Comparison of ENCODE assay signal across 8 cellular contexts in the genomic region with DNA sequence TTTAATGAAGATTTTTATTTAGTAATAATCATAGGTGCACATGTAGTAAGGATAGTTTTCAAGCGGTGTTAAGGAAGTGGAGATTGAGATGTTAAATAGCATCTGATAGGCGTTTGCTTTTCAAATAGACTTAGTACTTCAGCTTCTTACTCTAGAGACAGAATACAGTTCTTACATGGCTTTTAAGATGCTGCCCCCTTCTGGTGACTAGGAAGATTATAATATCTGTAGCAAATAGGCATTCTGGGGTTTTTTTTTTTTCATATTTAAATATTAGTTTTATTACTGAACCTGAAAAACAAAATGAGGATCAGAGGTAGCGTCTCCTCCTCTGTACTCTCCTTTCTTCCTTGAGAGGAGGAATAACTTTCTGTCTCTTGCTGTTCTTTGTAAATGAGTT.
DNase-seq lines count a peak whose midpoint lies in the region; ATAC-seq and TF ChIP-seq lines count a peak whose summit lies in the region.

No MANE protein-coding gene starts in this region.

- H3K27me3 ChIP-seq in mammary epithelial cell (ENCODE audit: insufficient read depth, low read length), result no peaks in the 10 kb centered on the region
- no peaks in the 10 kb centered on the region for H3K27me3 ChIP-seq in kidney epithelial cell (ENCODE audit: control insufficient read depth, insufficient read depth, low read length)
- no peaks in the 10 kb centered on the region for H3K27me3 ChIP-seq in uterus

- intact Hi-C loops in mammary epithelial cell (cut with micrococcal nuclease), result loop anchor here (1.0 to 10.0 kb wide), 3 partner anchors 159 to 1043 kb away; no protein-coding TSS in a partner anchor
- intact Hi-C loops in uterus (cut with DNase I; ENCODE audit: low total_unique reads), result loop anchor here (2.0 to 10.0 kb wide), 2 partner anchors 77 to 459 kb away; no protein-coding TSS in a partner anchor

- BruUV-seq in mammary epithelial cell (replicated peaks; lab: Mats Ljungman, UMichigan), result no TSS peak

- dilution Hi-C loops in mammary epithelial cell (cut with HindIII; ENCODE audit: low sequenced_read_pairs), result no loop called here

- no peak overlapping the region for H3K4me2 ChIP-seq in mammary epithelial cell (ENCODE audit: insufficient read depth, low read depth, low read length)

- H3K4me3 ChIP-seq in mammary epithelial cell (replicated peaks in 1 of 3; ENCODE audit: insufficient read depth in 1 of 3, low read depth in 2 of 3, low read length in 3 of 3) (no peak overlapping the region), kidney epithelial cell (ENCODE audit: low read depth, low read length) (no peak overlapping the region), uterus (no peak overlapping the region)

- TF ChIP-seq CTCF in mammary epithelial cell (conservative IDR thresholded peaks at IDR 0.05 in 1 of 2, IDR thresholded peaks at IDR 0.05 in 1 of 2; ENCODE audit: extremely low read depth in 1 of 2, insufficient read depth in 1 of 2, low read depth in 1 of 2, low read length in 2 of 2) (peak; percentile 62 to 64), kidney epithelial cell (IDR thresholded peaks at IDR 0.05; ENCODE audit: insufficient read depth, low read length, poor library complexity, severe bottlenecking) (peak; percentile 51), uterus (IDR thresholded peaks at IDR 0.05) (peak; percentile 58 to 81 (median 65))

- TF ChIP-seq POLR2A in uterus (IDR thresholded peaks at IDR 0.05), result no peak

- H3K36me3 ChIP-seq in mammary epithelial cell (ENCODE audit: insufficient read depth, low read length), result no peaks in the 10 kb centered on the region
- H3K36me3 ChIP-seq in kidney epithelial cell (ENCODE audit: control insufficient read depth, insufficient read depth, low read length), result no peaks in the 10 kb centered on the region
- no peaks in the 10 kb centered on the region for H3K36me3 ChIP-seq in uterus

- H3K9me3 ChIP-seq in mammary epithelial cell (replicated peaks; ENCODE audit: insufficient read depth, low read length) (peaks cover 4% of the 10 kb centered on the region), uterus (no peaks in the 10 kb centered on the region)

- DNase-seq in CD1c-positive myeloid dendritic cell (ENCODE audit: extremely low spot score), result peak; percentile 50
- DNase-seq in HT-29 (ENCODE audit: low spot score), result peak; percentile 64
- peak; percentile 80 for DNase-seq in NCI-H748 (lab: John Stamatoyannopoulos, UW; ENCODE audit: unreplicated experiment)
- DNase-seq in mammary epithelial cell, result peak; percentile 48
- DNase-seq in kidney epithelial cell (ENCODE audit: low read depth), result no peak
- no peak for DNase-seq in uterus
- DNase-seq in NK-92 treated with Interleukin-12 subunit alpha and Interleukin-12 subunit beta, amount 100 ng/mL, for 24 hours (lab: John Stamatoyannopoulos, UW), result no peak

- in situ Hi-C loops in mammary epithelial cell (cut with MboI; ENCODE audit: low sequenced_read_pairs in 2 of 2), result loop anchor here (5.0 kb wide), 2 partner anchors 153 to 457 kb away; no protein-coding TSS in a partner anchor

- peaks cover 60% of the 10 kb centered on the region for H3K79me2 ChIP-seq in mammary epithelial cell (ENCODE audit: insufficient read depth, low read length)

- CTCF ChIA-PET in mammary epithelial cell (lab: Charles Lee; ENCODE audit: low non-redundant PET), result interaction anchor here (0.7 to 1.2 kb wide), 6 partner anchors 42 to 459 kb away, joined by 3 to 18 read pairs (median 4); no protein-coding TSS in a partner anchor

- no peak overlapping the region for H2AFZ ChIP-seq in mammary epithelial cell (ENCODE audit: low read depth, low read length)

- H3K9ac ChIP-seq in mammary epithelial cell (ENCODE audit: insufficient read depth, low read length), result no peak overlapping the region

- WGBS in mammary epithelial cell (ENCODE audit: low coverage, missing lambda C conversion rate), result 10% methylated on average over 3 of the region's 3 CpGs

- no peak overlapping the region for H3K27ac ChIP-seq in mammary epithelial cell (ENCODE audit: insufficient read depth, low read depth, low read length)
- no peak overlapping the region for H3K27ac ChIP-seq in uterus

- ATAC-seq in GM19328 (IDR thresholded peaks at IDR 0.05; ENCODE audit: unreplicated experiment), result no peak

- H3K4me1 ChIP-seq in mammary epithelial cell (ENCODE audit: insufficient read depth, low read length) (peaks cover 14% of the 10 kb centered on the region), uterus (peaks cover 0 to 4% of the 10 kb centered on the region in 2 donors)

- H4K20me1 ChIP-seq in mammary epithelial cell (ENCODE audit: insufficient read depth, low read length), result no peaks in the 10 kb centered on the region

Comparison
In these comparisons a context has a peak if more than half of its experiments do, and no peak if none do; other contexts are left out.
1. DNase-seq: peak in CD1c-positive myeloid dendritic cell (single experiment), HT-29 (single experiment), NCI-H748 (single experiment) and mammary epithelial cell (single experiment); none in kidney epithelial cell (single experiment), uterus (0 of 2) and NK-92 treated with Interleukin-12 subunit alpha and Interleukin-12 subunit beta, amount 100 ng/mL, for 24 hours (single experiment).
2. Peak in every context shown above with its lines, with median percentiles within 50 percentile points of each other: CTCF ChIP-seq.